Comparison of ENCODE assay signal across 3 cellular contexts in the genomic region with DNA sequence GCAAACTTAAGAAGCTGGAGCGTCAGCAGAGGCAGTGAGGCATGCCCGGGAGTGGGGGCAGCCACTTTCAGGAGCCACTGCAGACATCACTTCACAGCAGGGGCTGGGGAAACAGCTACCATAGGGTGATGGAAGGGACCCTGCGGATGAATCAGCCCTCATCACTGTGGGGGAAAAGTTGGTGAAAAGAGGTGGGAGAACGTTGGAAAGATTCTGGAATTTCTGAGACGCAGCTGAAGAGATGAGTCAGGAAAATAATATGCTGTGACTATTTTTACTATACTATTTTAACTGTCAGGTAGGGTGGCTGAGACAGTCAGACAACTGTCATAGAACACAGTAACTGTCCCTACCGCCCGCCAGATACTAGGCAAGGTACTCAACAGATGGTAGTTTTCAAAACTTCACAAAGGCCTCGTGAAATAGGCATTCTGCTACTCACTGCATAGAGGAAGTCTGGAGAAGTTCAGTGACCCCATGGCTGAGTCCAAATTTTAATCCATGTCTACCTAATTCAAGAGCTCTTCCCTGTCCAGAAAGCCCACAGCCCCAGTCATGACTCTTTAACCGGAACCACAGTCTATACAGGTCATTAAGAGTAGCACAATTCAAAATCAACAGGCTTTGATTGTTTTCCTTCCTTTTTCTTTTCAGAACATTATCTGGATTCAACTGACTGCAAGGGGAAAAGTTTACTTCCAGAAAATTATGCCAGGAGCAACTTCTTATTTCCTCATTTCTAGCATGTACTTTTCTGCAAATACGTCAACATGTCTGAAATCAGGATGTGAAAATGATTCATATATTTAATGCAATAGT.
A peak's percentile ranks its signal among the peaks of the same experiment; 100 is the strongest.
TF ChIP-seq lines count a peak whose summit lies in the region.

No MANE protein-coding gene starts in this region.

TF ChIP-seq in SK-N-SH, 30 proteins besides CTCF, POLR2A, EP300 and RAD21:
- TF ChIP-seq RCOR1 (IDR thresholded peaks at IDR 0.05; ENCODE audit: low read length): no peak
- TF ChIP-seq, protein P1, sequence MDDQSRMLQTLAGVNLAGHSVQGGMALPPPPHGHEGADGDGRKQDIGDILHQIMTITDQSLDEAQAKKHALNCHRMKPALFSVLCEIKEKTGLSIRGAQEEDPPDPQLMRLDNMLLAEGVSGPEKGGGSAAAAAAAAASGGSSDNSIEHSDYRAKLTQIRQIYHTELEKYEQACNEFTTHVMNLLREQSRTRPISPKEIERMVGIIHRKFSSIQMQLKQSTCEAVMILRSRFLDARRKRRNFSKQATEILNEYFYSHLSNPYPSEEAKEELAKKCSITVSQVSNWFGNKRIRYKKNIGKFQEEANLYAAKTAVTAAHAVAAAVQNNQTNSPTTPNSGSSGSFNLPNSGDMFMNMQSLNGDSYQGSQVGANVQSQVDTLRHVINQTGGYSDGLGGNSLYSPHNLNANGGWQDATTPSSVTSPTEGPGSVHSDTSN (IDR thresholded peaks at IDR 0.05): peak; percentile 5; the same call in 1 of the 2 replicates
- TF ChIP-seq, protein P2, sequence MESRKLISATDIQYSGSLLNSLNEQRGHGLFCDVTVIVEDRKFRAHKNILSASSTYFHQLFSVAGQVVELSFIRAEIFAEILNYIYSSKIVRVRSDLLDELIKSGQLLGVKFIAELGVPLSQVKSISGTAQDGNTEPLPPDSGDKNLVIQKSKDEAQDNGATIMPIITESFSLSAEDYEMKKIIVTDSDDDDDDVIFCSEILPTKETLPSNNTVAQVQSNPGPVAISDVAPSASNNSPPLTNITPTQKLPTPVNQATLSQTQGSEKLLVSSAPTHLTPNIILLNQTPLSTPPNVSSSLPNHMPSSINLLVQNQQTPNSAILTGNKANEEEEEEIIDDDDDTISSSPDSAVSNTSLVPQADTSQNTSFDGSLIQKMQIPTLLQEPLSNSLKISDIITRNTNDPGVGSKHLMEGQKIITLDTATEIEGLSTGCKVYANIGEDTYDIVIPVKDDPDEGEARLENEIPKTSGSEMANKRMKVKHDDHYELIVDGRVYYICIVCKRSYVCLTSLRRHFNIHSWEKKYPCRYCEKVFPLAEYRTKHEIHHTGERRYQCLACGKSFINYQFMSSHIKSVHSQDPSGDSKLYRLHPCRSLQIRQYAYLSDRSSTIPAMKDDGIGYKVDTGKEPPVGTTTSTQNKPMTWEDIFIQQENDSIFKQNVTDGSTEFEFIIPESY (IDR thresholded peaks at IDR 0.05; ENCODE audit: borderline replicate concordance, low read depth): no peak
- TF ChIP-seq TAF1 (IDR thresholded peaks at IDR 0.05; ENCODE audit: borderline replicate concordance, low read depth, low read length): no peak

TF ChIP-seq in SK-N-SH treated with all-trans-retinoic acid at 6 μM for 48 hours, 23 proteins besides CTCF, POLR2A, EP300 and RAD21 (continues in another document):
- TF ChIP-seq TOX (CRISPR knock-in tag; IDR thresholded peaks at IDR 0.05; ENCODE audit: borderline replicate concordance): no peak
- no peak for TF ChIP-seq ZNF8 (CRISPR knock-in tag; IDR thresholded peaks at IDR 0.05)
- TF ChIP-seq ZFP3 (CRISPR knock-in tag; IDR thresholded peaks at IDR 0.05): no peak
- no peak for TF ChIP-seq OSR1 (CRISPR knock-in tag; IDR thresholded peaks at IDR 0.05)
- no peak for TF ChIP-seq RARB (CRISPR knock-in tag; IDR thresholded peaks at IDR 0.05)
- no peak for TF ChIP-seq ESRRG (CRISPR knock-in tag; IDR thresholded peaks at IDR 0.05)
- TF ChIP-seq GLIS3 (CRISPR knock-in tag; IDR thresholded peaks at IDR 0.05): no peak
- TF ChIP-seq, protein P3, sequence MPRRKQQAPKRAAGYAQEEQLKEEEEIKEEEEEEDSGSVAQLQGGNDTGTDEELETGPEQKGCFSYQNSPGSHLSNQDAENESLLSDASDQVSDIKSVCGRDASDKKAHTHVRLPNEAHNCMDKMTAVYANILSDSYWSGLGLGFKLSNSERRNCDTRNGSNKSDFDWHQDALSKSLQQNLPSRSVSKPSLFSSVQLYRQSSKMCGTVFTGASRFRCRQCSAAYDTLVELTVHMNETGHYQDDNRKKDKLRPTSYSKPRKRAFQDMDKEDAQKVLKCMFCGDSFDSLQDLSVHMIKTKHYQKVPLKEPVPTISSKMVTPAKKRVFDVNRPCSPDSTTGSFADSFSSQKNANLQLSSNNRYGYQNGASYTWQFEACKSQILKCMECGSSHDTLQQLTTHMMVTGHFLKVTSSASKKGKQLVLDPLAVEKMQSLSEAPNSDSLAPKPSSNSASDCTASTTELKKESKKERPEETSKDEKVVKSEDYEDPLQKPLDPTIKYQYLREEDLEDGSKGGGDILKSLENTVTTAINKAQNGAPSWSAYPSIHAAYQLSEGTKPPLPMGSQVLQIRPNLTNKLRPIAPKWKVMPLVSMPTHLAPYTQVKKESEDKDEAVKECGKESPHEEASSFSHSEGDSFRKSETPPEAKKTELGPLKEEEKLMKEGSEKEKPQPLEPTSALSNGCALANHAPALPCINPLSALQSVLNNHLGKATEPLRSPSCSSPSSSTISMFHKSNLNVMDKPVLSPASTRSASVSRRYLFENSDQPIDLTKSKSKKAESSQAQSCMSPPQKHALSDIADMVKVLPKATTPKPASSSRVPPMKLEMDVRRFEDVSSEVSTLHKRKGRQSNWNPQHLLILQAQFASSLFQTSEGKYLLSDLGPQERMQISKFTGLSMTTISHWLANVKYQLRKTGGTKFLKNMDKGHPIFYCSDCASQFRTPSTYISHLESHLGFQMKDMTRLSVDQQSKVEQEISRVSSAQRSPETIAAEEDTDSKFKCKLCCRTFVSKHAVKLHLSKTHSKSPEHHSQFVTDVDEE (CRISPR knock-in tag; IDR thresholded peaks at IDR 0.05): no peak
- TF ChIP-seq PPARA (CRISPR knock-in tag; IDR thresholded peaks at IDR 0.05; ENCODE audit: borderline replicate concordance): no peak
- TF ChIP-seq ZNF70 (CRISPR knock-in tag; IDR thresholded peaks at IDR 0.05): no peak
- no peak for TF ChIP-seq CSDC2 (CRISPR knock-in tag; IDR thresholded peaks at IDR 0.05)
- TF ChIP-seq, protein P4, sequence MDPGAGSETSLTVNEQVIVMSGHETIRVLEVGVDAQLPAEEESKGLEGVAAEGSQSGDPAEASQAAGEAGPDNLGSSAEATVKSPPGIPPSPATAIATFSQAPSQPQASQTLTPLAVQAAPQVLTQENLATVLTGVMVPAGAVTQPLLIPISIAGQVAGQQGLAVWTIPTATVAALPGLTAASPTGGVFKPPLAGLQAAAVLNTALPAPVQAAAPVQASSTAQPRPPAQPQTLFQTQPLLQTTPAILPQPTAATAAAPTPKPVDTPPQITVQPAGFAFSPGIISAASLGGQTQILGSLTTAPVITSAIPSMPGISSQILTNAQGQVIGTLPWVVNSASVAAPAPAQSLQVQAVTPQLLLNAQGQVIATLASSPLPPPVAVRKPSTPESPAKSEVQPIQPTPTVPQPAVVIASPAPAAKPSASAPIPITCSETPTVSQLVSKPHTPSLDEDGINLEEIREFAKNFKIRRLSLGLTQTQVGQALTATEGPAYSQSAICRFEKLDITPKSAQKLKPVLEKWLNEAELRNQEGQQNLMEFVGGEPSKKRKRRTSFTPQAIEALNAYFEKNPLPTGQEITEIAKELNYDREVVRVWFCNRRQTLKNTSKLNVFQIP (CRISPR knock-in tag; IDR thresholded peaks at IDR 0.05; ENCODE audit: borderline replicate concordance, low read depth): no peak
- TF ChIP-seq, protein P5, sequence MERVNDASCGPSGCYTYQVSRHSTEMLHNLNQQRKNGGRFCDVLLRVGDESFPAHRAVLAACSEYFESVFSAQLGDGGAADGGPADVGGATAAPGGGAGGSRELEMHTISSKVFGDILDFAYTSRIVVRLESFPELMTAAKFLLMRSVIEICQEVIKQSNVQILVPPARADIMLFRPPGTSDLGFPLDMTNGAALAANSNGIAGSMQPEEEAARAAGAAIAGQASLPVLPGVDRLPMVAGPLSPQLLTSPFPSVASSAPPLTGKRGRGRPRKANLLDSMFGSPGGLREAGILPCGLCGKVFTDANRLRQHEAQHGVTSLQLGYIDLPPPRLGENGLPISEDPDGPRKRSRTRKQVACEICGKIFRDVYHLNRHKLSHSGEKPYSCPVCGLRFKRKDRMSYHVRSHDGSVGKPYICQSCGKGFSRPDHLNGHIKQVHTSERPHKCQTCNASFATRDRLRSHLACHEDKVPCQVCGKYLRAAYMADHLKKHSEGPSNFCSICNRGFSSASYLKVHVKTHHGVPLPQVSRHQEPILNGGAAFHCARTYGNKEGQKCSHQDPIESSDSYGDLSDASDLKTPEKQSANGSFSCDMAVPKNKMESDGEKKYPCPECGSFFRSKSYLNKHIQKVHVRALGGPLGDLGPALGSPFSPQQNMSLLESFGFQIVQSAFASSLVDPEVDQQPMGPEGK (CRISPR knock-in tag; IDR thresholded peaks at IDR 0.05; ENCODE audit: borderline replicate concordance): no peak
- TF ChIP-seq, protein P6, sequence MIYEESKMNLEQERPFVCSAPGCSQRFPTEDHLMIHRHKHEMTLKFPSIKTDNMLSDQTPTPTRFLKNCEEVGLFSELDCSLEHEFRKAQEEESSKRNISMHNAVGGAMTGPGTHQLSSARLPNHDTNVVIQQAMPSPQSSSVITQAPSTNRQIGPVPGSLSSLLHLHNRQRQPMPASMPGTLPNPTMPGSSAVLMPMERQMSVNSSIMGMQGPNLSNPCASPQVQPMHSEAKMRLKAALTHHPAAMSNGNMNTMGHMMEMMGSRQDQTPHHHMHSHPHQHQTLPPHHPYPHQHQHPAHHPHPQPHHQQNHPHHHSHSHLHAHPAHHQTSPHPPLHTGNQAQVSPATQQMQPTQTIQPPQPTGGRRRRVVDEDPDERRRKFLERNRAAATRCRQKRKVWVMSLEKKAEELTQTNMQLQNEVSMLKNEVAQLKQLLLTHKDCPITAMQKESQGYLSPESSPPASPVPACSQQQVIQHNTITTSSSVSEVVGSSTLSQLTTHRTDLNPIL (CRISPR knock-in tag; IDR thresholded peaks at IDR 0.05; ENCODE audit: low read depth): no peak

TF ChIP-seq in H1, 55 proteins besides CTCF, POLR2A, EP300 and RAD21:
- TF ChIP-seq CBX8 (IDR thresholded peaks at IDR 0.05; ENCODE audit: borderline replicate concordance, low read depth, low read length) (no peak), ZNF274 (IDR thresholded peaks at IDR 0.05; ENCODE audit: borderline replicate concordance, extremely low read depth, low read length) (no peak), HDAC2 (IDR thresholded peaks at IDR 0.05; ENCODE audit: borderline replicate concordance in 1 of 2, low read depth in 2 of 2, low read length in 2 of 2) (no peak), RNF2 (IDR thresholded peaks at IDR 0.05; ENCODE audit: borderline replicate concordance, low read depth, low read length, missing control alignments, poor library complexity, severe bottlenecking) (no peak), CHD1 (IDR thresholded peaks at IDR 0.05; ENCODE audit: low read depth, low read length) (no peak)
- TF ChIP-seq, protein P7, sequence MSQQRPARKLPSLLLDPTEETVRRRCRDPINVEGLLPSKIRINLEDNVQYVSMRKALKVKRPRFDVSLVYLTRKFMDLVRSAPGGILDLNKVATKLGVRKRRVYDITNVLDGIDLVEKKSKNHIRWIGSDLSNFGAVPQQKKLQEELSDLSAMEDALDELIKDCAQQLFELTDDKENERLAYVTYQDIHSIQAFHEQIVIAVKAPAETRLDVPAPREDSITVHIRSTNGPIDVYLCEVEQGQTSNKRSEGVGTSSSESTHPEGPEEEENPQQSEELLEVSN (IDR thresholded peaks at IDR 0.05): no peak
